In genomic region chr2:237688081-237688480, GRCh38 we compare ENCODE assay signal across 8 cellular contexts.
A peak's percentile ranks its signal among the peaks of the same experiment; 100 is the strongest.
DNase-seq lines count a peak whose midpoint lies in the region; ATAC-seq and TF ChIP-seq lines count a peak whose summit lies in the region.

No MANE protein-coding gene starts in this region.

- ATAC-seq in GM18873 (IDR thresholded peaks at IDR 0.05; ENCODE audit: low FRiP score, unreplicated experiment): no peak
- ATAC-seq in GM18867 (IDR thresholded peaks at IDR 0.05; ENCODE audit: unreplicated experiment): no peak

- H3K9me3 ChIP-seq in mammary epithelial cell (replicated peaks; ENCODE audit: insufficient read depth, low read length) (no peaks in the 10 kb centered on the region), muscle layer of duodenum (ENCODE audit: control insufficient read depth in 1 of 2, low read length in 2 of 2) (no peaks in the 10 kb centered on the region)

- peak overlapping the region; percentile 90 for H3K9ac ChIP-seq in mammary epithelial cell (ENCODE audit: insufficient read depth, low read length)

- H3K4me3 Mint-ChIP-seq in activated naive CD4-positive, alpha-beta T cell treated with anti-CD3 and anti-CD28 coated beads for 36 hours: no peak overlapping the region
- peak overlapping the region; percentile 39 for H3K4me3 Mint-ChIP-seq in type B pancreatic cell

- no peaks in the 10 kb centered on the region for H3K9me3 Mint-ChIP-seq in activated naive CD4-positive, alpha-beta T cell treated with anti-CD3 and anti-CD28 coated beads for 36 hours
- no peaks in the 10 kb centered on the region for H3K9me3 Mint-ChIP-seq in type B pancreatic cell

- peak overlapping the region; percentile 47 for H2AFZ ChIP-seq in mammary epithelial cell (ENCODE audit: low read depth, low read length)

- in situ Hi-C loops in mammary epithelial cell (cut with MboI; ENCODE audit: low sequenced_read_pairs in 2 of 2): no loop called here

- H3K27me3 Mint-ChIP-seq in activated naive CD4-positive, alpha-beta T cell treated with anti-CD3 and anti-CD28 coated beads for 36 hours (ENCODE audit: low read depth): no peaks in the 10 kb centered on the region
- peaks cover 6% of the 10 kb centered on the region for H3K27me3 Mint-ChIP-seq in type B pancreatic cell

- no peaks in the 10 kb centered on the region for H3K36me3 ChIP-seq in mammary epithelial cell (ENCODE audit: insufficient read depth, low read length)
- H3K36me3 ChIP-seq in muscle layer of duodenum (ENCODE audit: control insufficient read depth in 1 of 2, insufficient read depth in 2 of 2, low read length in 2 of 2): peaks cover 0 to 8% of the 10 kb centered on the region in 2 donors

- H3K79me2 ChIP-seq in mammary epithelial cell (ENCODE audit: insufficient read depth, low read length): peaks cover 10% of the 10 kb centered on the region

- TF ChIP-seq CTCF in mammary epithelial cell (conservative IDR thresholded peaks at IDR 0.05 in 1 of 2, IDR thresholded peaks at IDR 0.05 in 1 of 2; ENCODE audit: extremely low read depth in 1 of 2, insufficient read depth in 1 of 2, low read depth in 1 of 2, low read length in 2 of 2): no peak
- TF ChIP-seq CTCF in type B pancreatic cell (conservative IDR thresholded peaks at IDR 0.05): no peak

- H3K27ac Mint-ChIP-seq in activated naive CD4-positive, alpha-beta T cell treated with anti-CD3 and anti-CD28 coated beads for 36 hours: peak overlapping the region; percentile 61
- peak overlapping the region; percentile 90 for H3K27ac Mint-ChIP-seq in type B pancreatic cell

- WGBS in mammary epithelial cell (ENCODE audit: low coverage, missing lambda C conversion rate): 92% methylated on average over 1 of the region's 1 CpG

- BruUV-seq in mammary epithelial cell (replicated peaks; lab: Mats Ljungman, UMichigan): no TSS peak

- no peak for DNase-seq in activated naive CD4-positive, alpha-beta T cell treated with anti-CD3 and anti-CD28 coated beads for 36 hours
- no peak for DNase-seq in activated naive CD4-positive, alpha-beta T cell treated with anti-CD3 and anti-CD28 coated beads, Interleukin-2, amount 50 U/mL, for 16 hours
- DNase-seq in mammary epithelial cell (no peak), type B pancreatic cell (ENCODE audit: extremely low spot score, unreplicated experiment) (no peak), NCI-H1417 (lab: John Stamatoyannopoulos, UW) (no peak)

- intact Hi-C loops in activated naive CD4-positive, alpha-beta T cell treated with anti-CD3 and anti-CD28 coated beads for 36 hours (cut with micrococcal nuclease): no loop called here
- intact Hi-C loops in mammary epithelial cell (cut with micrococcal nuclease): no loop called here

- H3K4me3 ChIP-seq in mammary epithelial cell (replicated peaks in 1 of 3; ENCODE audit: insufficient read depth in 1 of 3, low read depth in 2 of 3, low read length in 3 of 3): no peak overlapping the region
- peak overlapping the region in 1 of 2 donors; percentile 20 for H3K4me3 ChIP-seq in muscle layer of duodenum (ENCODE audit: low read depth in 1 of 2, low read length in 2 of 2)

- H3K36me3 Mint-ChIP-seq in activated naive CD4-positive, alpha-beta T cell treated with anti-CD3 and anti-CD28 coated beads for 36 hours (ENCODE audit: low read depth): no peaks in the 10 kb centered on the region
- H3K36me3 Mint-ChIP-seq in type B pancreatic cell: peaks cover 15% of the 10 kb centered on the region

- H3K4me1 ChIP-seq in mammary epithelial cell (ENCODE audit: insufficient read depth, low read length) (peaks cover 41% of the 10 kb centered on the region), muscle layer of duodenum (ENCODE audit: control insufficient read depth in 1 of 2, insufficient read depth in 2 of 2, low read length in 2 of 2) (peaks cover 4 to 9% of the 10 kb centered on the region in 2 donors)

- H4K20me1 ChIP-seq in mammary epithelial cell (ENCODE audit: insufficient read depth, low read length): no peaks in the 10 kb centered on the region

- dilution Hi-C loops in mammary epithelial cell (cut with HindIII; ENCODE audit: low sequenced_read_pairs): no loop called here

- peak overlapping the region; percentile 69 for H3K4me2 ChIP-seq in mammary epithelial cell (ENCODE audit: insufficient read depth, low read depth, low read length)

- H3K4me1 Mint-ChIP-seq in activated naive CD4-positive, alpha-beta T cell treated with anti-CD3 and anti-CD28 coated beads for 36 hours (ENCODE audit: low read depth): peaks cover 44% of the 10 kb centered on the region
- peaks cover 26% of the 10 kb centered on the region for H3K4me1 Mint-ChIP-seq in type B pancreatic cell (ENCODE audit: unreplicated experiment)

- no peaks in the 10 kb centered on the region for H3K27me3 ChIP-seq in mammary epithelial cell (ENCODE audit: insufficient read depth, low read length)
- H3K27me3 ChIP-seq in muscle layer of duodenum (ENCODE audit: low read depth, low read length): no peaks in the 10 kb centered on the region

- CTCF ChIA-PET in activated naive CD4-positive, alpha-beta T cell treated with anti-CD3 and anti-CD28 coated beads for 36 hours (lab: Charles Lee): interaction anchor here (0.6 to 13.1 kb wide), 3 partner anchors 13 to 302 kb away, joined by 4 to 142 read pairs (median 5); no protein-coding TSS in a partner anchor
- CTCF ChIA-PET in mammary epithelial cell (lab: Charles Lee; ENCODE audit: low non-redundant PET): interaction anchor here (0.6 kb wide), 1 partner anchor 175 kb away, joined by 5 read pairs; no protein-coding TSS in a partner anchor

- H3K27ac ChIP-seq in mammary epithelial cell (ENCODE audit: insufficient read depth, low read depth, low read length): peak overlapping the region; percentile 98
- peak overlapping the region; percentile 97 for H3K27ac ChIP-seq in muscle layer of duodenum (ENCODE audit: low read length)
